In genomic region chr10:97869091-97870042, GRCh38 we compare ENCODE assay signal across 8 cellular contexts. TPM values are rescaled to one million over a fixed set of nuclear protein-coding genes. Genes with fewer than 3 reads are reported as not detected.
DNase-seq lines count a peak whose midpoint lies in the region; ATAC-seq, FAIRE-seq and TF ChIP-seq lines count a peak whose summit lies in the region.

No MANE protein-coding gene starts in this region.

- peak; percentile 94 for TF ChIP-seq RAD21 in HepG2 (CRISPR knock-in tag; IDR thresholded peaks at IDR 0.05)

- H3K9me3 ChIP-seq in BLaER1 treated with 17β-estradiol and CSF1 and Interleukin-3, amounts not matched to agents 10 nM and 100 nM (replicated peaks in 1 of 11), result no peaks in the 10 kb centered on the region
- H3K9me3 ChIP-seq in HepG2 (ENCODE audit: low read length), result no peaks in the 10 kb centered on the region

- ATAC-seq in GM19324 (IDR thresholded peaks at IDR 0.05; ENCODE audit: low FRiP score, unreplicated experiment) (peak; percentile 91), HG03439 (IDR thresholded peaks at IDR 0.05; ENCODE audit: unreplicated experiment) (peak; percentile 80), HepG2 (peak; percentile 99)

- CTCF ChIA-PET in HepG2 (lab: Yijun Ruan, JAX; ENCODE audit: low intra/inter-chr PET ratio, low total read pairs), result interaction anchor here (1.4 to 3.1 kb wide), 3 partner anchors 77 to 110 kb away, joined by 3 to 25 read pairs (median 24); no protein-coding TSS in a partner anchor

- intact Hi-C loops in HepG2 (cut with micrococcal nuclease; ENCODE audit: unreplicated experiment), result loop anchor here (1.0 kb wide), 1 partner anchor 77 kb away; no protein-coding TSS in a partner anchor

- peak overlapping the region in 7 of 11 experiments; percentile 3 to 65 (median 44); a peak in 11 of 22 replicates for H3K27ac ChIP-seq in BLaER1 treated with 17β-estradiol and CSF1 and Interleukin-3, amounts not matched to agents 10 nM and 100 nM
- H3K27ac ChIP-seq in HepG2 (ENCODE audit: extremely low read length, insufficient read depth, low read length), result no peak overlapping the region

- H3K27ac Mint-ChIP-seq in chondrocyte (ENCODE audit: unreplicated experiment), result peak overlapping the region; percentile 49

- peak overlapping the region; percentile 0 for H3K4me3 Mint-ChIP-seq in chondrocyte (ENCODE audit: unreplicated experiment)

- no peaks in the 10 kb centered on the region for H3K36me3 Mint-ChIP-seq in chondrocyte (ENCODE audit: low read depth)

- H2AFZ ChIP-seq in HepG2 (ENCODE audit: low read length), result no peak overlapping the region

- no TSS peak for BruUV-seq in HepG2 (replicated peaks; lab: Mats Ljungman, UMichigan)

- H3K27me3 ChIP-seq in BLaER1 treated with 17β-estradiol and CSF1 and Interleukin-3, amounts not matched to agents 10 nM and 100 nM, result no peaks in the 10 kb centered on the region
- H3K27me3 ChIP-seq in HepG2 (ENCODE audit: control insufficient read depth in 1 of 2, insufficient read depth in 2 of 2, low read length in 2 of 2), result peaks cover 11 to 79% of the 10 kb centered on the region in 2 experiments

- FAIRE-seq in HepG2 (lab: Jason Lieb, UNC), result peak; percentile 84

- no peak for TF ChIP-seq EP300 in HepG2 (IDR thresholded peaks at IDR 0.05; ENCODE audit: low read depth in 2 of 2, low read length in 2 of 2)
- no peak for TF ChIP-seq EP300 in HepG2 (CRISPR knock-in tag; IDR thresholded peaks at IDR 0.05; ENCODE audit: borderline replicate concordance)

- 10% methylated on average over 6 of the region's 19 CpGs for WGBS in HepG2 (ENCODE audit: low lambda C conversion rate)

- TF ChIP-seq CTCF in chondrocyte (IDR thresholded peaks at IDR 0.05) (peak; percentile 89), HepG2 (CRISPR knock-in tag; IDR thresholded peaks at IDR 0.05) (peak; percentile 92)

- no peaks in the 10 kb centered on the region; a peak in 1 of 22 replicates for H4K20me1 ChIP-seq in BLaER1 treated with 17β-estradiol and CSF1 and Interleukin-3, amounts not matched to agents 10 nM and 100 nM
- no peaks in the 10 kb centered on the region for H4K20me1 ChIP-seq in HepG2 (ENCODE audit: insufficient read depth, low read length)

- TF ChIP-seq POLR2A in HepG2 (IDR thresholded peaks at IDR 0.05; ENCODE audit: insufficient read depth in 1 of 2, low read depth in 2 of 2, low read length in 2 of 2), result no peak

- peaks cover 43% of the 10 kb centered on the region for H3K27me3 Mint-ChIP-seq in chondrocyte (ENCODE audit: low read depth)

- H3K79me2 ChIP-seq in HepG2 (ENCODE audit: insufficient read depth, low read length), result no peaks in the 10 kb centered on the region

- peak overlapping the region in 8 of 11 experiments; percentile 11 to 61 (median 36); a peak in 11 of 22 replicates for H3K9ac ChIP-seq in BLaER1 treated with 17β-estradiol and CSF1 and Interleukin-3, amounts not matched to agents 10 nM and 100 nM
- H3K9ac ChIP-seq in HepG2 (ENCODE audit: insufficient read depth, low read depth, low read length), result no peak overlapping the region; the same call in 1 of the 2 replicates

- in situ Hi-C loops in HepG2 (cut with HindIII; ENCODE audit: extremely low pct_ligation_motif_present, low pct_unique_long_range_greater_than_20kb), result loop anchor here (5.0 kb wide), 2 partner anchors 77 to 112 kb away; no protein-coding TSS in a partner anchor

- peak overlapping the region; percentile 59 to 86 (median 76) for H3K4me2 ChIP-seq in BLaER1 treated with 17β-estradiol and CSF1 and Interleukin-3, amounts not matched to agents 10 nM and 100 nM
- peak overlapping the region; percentile 50 for H3K4me2 ChIP-seq in HepG2 (ENCODE audit: low read depth, low read length)

- DNase-seq in NCI-H510A treated with DMSO at 0.1 percent for 48 hours (lab: John Stamatoyannopoulos, UW), result peak; percentile 94
- peak; percentile 90 for DNase-seq in activated CD4-positive, alpha-beta T cell treated with anti-CD3 and anti-CD28 coated beads for 48 hours
- no peak for DNase-seq in chondrocyte (ENCODE audit: low spot score)
- DNase-seq in HepG2 (ENCODE audit: low spot score), result peak; percentile 79
- peak; percentile 53 to 66 (median 57) for DNase-seq in stimulated activated CD4-positive, alpha-beta T cell treated with anti-CD3 and anti-CD28 coated beads, TNF-alpha, amount 100 ng/mL, for 1 hour (ENCODE audit: low read depth in 3 of 3, low spot score in 1 of 3)

- peaks cover 10 to 24% (median 17%) of the 10 kb centered on the region in 10 experiments for H3K4me1 ChIP-seq in BLaER1 treated with 17β-estradiol and CSF1 and Interleukin-3, amounts not matched to agents 10 nM and 100 nM
- peaks cover 14% of the 10 kb centered on the region for H3K4me1 ChIP-seq in HepG2 (ENCODE audit: insufficient read depth, low read length)

- no peaks in the 10 kb centered on the region for H3K9me3 Mint-ChIP-seq in chondrocyte (ENCODE audit: low read depth)

- no peaks in the 10 kb centered on the region for H3K36me3 ChIP-seq in BLaER1 treated with 17β-estradiol and CSF1 and Interleukin-3, amounts not matched to agents 10 nM and 100 nM
- no peaks in the 10 kb centered on the region for H3K36me3 ChIP-seq in HepG2 (replicated peaks in 1 of 2; ENCODE audit: control insufficient read depth in 1 of 2, insufficient read depth in 2 of 2, low read length in 2 of 2)

- POLR2A ChIA-PET in HepG2 (lab: Yijun Ruan, JAX), result interaction anchor here (0.9 kb wide), 1 partner anchor 107 kb away, joined by 4 read pairs; no protein-coding TSS in a partner anchor

- H3K4me1 Mint-ChIP-seq in chondrocyte (ENCODE audit: low read depth), result peaks cover 12% of the 10 kb centered on the region

- no peak overlapping the region for H3K4me3 ChIP-seq in BLaER1 treated with 17β-estradiol and CSF1 and Interleukin-3, amounts not matched to agents 10 nM and 100 nM
- peak overlapping the region in 1 of 3 experiments; percentile 37; a peak in 1 of 6 replicates for H3K4me3 ChIP-seq in HepG2 (replicated peaks in 1 of 3; ENCODE audit: insufficient read depth in 1 of 3, low read depth in 2 of 3, low read length in 3 of 3)

TF ChIP-seq in HepG2, 621 proteins besides CTCF, POLR2A, EP300 and RAD21 (continues in another document):
- TF ChIP-seq ZBTB1 (CRISPR knock-in tag; IDR thresholded peaks at IDR 0.05; ENCODE audit: borderline replicate concordance) (no peak), ZNF17 (CRISPR knock-in tag; IDR thresholded peaks at IDR 0.05) (no peak), AFF4 (CRISPR knock-in tag; IDR thresholded peaks at IDR 0.05) (no peak)

RNA-seq across cellular contexts. Expression of gene GOLGA7B, which starts 19.7 kb away (rescaled TPM):
- total RNA-seq in chondrocyte (0.12 to 0.27 TPM (median 0.13 TPM) in 3 replicates), HepG2 (2016; rRNA removed; fragmentation: Illumina TruSeq; extraction: Trizol) (not detected in 2 replicates)
- total RNA-seq in HepG2 (2016; cell fraction: cytosol; rRNA removed; fragmentation: Illumina TruSeq; extraction: Trizol; ENCODE audit: low read depth), result not detected in 2 replicates
- not detected in 2 replicates for total RNA-seq in HepG2 (2016; cell fraction: insoluble cytoplasmic fraction; rRNA removed; fragmentation: Illumina TruSeq; extraction: Trizol)
- not detected in 2 replicates for total RNA-seq in HepG2 (2016; cell fraction: membrane; rRNA removed; fragmentation: Illumina TruSeq; extraction: Trizol)
- not detected in 2 replicates for total RNA-seq in HepG2 (2016; cell fraction: nucleus; rRNA removed; fragmentation: Illumina TruSeq; extraction: Trizol)
- not detected in 2 replicates for polyA plus RNA-seq in HepG2 (2011; rRNA removed)
- polyA plus RNA-seq in HepG2 (2011; cell fraction: cytosol; rRNA removed), result 0.01 TPM in 2 replicates
- polyA plus RNA-seq in HepG2 (2011; cell fraction: nucleus; rRNA removed), result 0.05 and 0.07 TPM in 2 replicates
- polyA plus RNA-seq in HepG2 (2012), result 0.11 TPM in 1 of 2 replicates, not detected in the other
- not detected in 2 replicates for polyA plus RNA-seq in HepG2 (2016; cell fraction: cytosol; fragmentation: Illumina TruSeq; extraction: Trizol; ENCODE audit: low read depth)
- not detected in 2 replicates for polyA plus RNA-seq in HepG2 (2016; cell fraction: insoluble cytoplasmic fraction; fragmentation: Illumina TruSeq; extraction: Trizol; ENCODE audit: low read depth)
- not detected in 2 replicates for polyA plus RNA-seq in HepG2 (2016; cell fraction: membrane; fragmentation: Illumina TruSeq; extraction: Trizol; ENCODE audit: low read depth)
- polyA plus RNA-seq in HepG2 (2016; cell fraction: nucleus; fragmentation: Illumina TruSeq; extraction: Trizol; ENCODE audit: insufficient read depth, low read depth), result not detected in 2 replicates
- polyA minus RNA-seq in HepG2 (2011; rRNA and poly(A)+ RNA removed; ENCODE audit: low replicate concordance), result not detected in 2 replicates
- polyA minus RNA-seq in HepG2 (2011; cell fraction: cytosol; rRNA and poly(A)+ RNA removed), result not detected in 2 replicates
- polyA minus RNA-seq in HepG2 (2011; cell fraction: nucleus; rRNA and poly(A)+ RNA removed), result not detected in 2 replicates
